Comparison of ENCODE assay signal across 4 cellular contexts in genomic region chr16:49097964-49098363, GRCh38.
"Had no signal": no experiment of that assay in that cellular context is flagged by ENCODE, and none has a peak within 500 bp of the region (broad histone marks: within the 10 kb centered on the region; RNA-seq: fewer than 3 reads in every experiment).

No MANE protein-coding gene starts in this region.

- H3K9me3 Mint-ChIP-seq: H9 had no signal

- H3K27me3 Mint-ChIP-seq: IgD-negative memory B cell had no signal

- H3K4me3 Mint-ChIP-seq: GM23338, H9, IgD-negative memory B cell had no signal

- ATAC-seq: GM23338 had no signal

- H3K4me1 Mint-ChIP-seq: GM23338, IgD-negative memory B cell had no signal

- H3K4me3 ChIP-seq: GM23338 had no signal

- DNase-seq: H9, HCEC 1CT had no signal

- H3K27ac Mint-ChIP-seq: GM23338, H9, IgD-negative memory B cell had no signal
